In the genomic region with DNA sequence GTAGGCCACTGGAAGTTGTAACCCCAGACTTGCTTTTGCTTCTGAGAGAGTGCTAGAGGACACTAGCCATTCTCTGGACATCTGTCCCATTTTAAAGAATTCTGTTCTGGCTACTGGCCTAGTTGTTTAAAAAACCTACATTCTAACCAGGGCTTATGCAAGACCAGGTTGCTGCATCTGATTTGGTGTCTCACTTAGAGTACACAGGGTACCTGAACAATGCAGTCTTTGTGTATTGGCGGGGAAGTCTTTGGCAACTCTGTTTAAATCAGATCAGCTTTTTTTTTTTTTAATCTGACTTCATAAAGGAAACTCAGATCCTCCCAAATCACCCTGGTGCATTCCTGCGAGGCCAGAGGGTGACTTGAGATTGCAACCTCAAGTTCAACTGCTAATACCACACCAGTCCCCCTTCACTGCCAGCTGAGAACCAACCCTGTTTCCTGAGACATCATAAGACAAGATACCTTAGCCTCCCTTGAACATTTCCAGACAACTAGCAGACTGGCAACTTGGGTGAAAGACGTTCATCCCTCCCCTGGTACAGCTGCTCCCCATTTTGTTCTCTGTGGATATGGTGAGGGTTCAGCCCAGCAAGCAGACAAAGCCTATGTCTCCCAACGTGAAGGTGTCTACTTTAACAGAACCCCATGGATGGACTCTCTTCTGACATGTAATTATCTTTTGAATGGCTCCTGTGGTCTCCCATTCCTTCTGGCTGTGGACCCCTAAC, we compare ENCODE assay signal across 15 cellular contexts. TPM values are rescaled to one million over a fixed set of nuclear protein-coding genes. Genes with fewer than 3 reads are reported as not detected.
DNase-seq lines count a peak whose midpoint lies in the region; ATAC-seq, FAIRE-seq and TF ChIP-seq lines count a peak whose summit lies in the region.
"Had no signal": no experiment of that assay in that cellular context is flagged by ENCODE, and none has a peak within 500 bp of the region (broad histone marks: within the 10 kb centered on the region; RNA-seq: fewer than 3 reads in every experiment).

No MANE protein-coding gene starts in this region.

- peak overlapping the region; percentile 19; the same call in 1 of the 2 replicates for H3K4me2 ChIP-seq in HepG2 (ENCODE audit: low read depth, low read length)

- H3K36me3 ChIP-seq in HepG2 (replicated peaks in 1 of 2; ENCODE audit: control insufficient read depth in 1 of 2, insufficient read depth in 2 of 2, low read length in 2 of 2) (peaks cover 17 to 68% of the 10 kb centered on the region in 2 experiments), stomach (peaks cover 37 to 94% (median 92%) of the 10 kb centered on the region in 4 donors), MG63 (peaks cover 92% of the 10 kb centered on the region)

- BruUV-seq in HepG2 (replicated peaks; lab: Mats Ljungman, UMichigan), result no TSS peak

- in situ Hi-C loops in HepG2 (cut with HindIII; ENCODE audit: extremely low pct_ligation_motif_present, low pct_unique_long_range_greater_than_20kb), result no loop called here

- peak in 1 of 2 experiments; percentile 80; a peak in 2 of 4 replicates for TF ChIP-seq EP300 in HepG2 (IDR thresholded peaks at IDR 0.05; ENCODE audit: low read depth in 2 of 2, low read length in 2 of 2)
- no peak for TF ChIP-seq EP300 in HepG2 (CRISPR knock-in tag; IDR thresholded peaks at IDR 0.05; ENCODE audit: borderline replicate concordance)
- TF ChIP-seq EP300 in stomach (IDR thresholded peaks at IDR 0.05), result no peak

- intact Hi-C loops in HepG2 (cut with micrococcal nuclease; ENCODE audit: unreplicated experiment) (no loop called here), stomach (cut with DNase I; ENCODE audit: low total_unique reads) (no loop called here)

- no peak overlapping the region for H3K4me3 Mint-ChIP-seq in activated T-cell treated with anti-CD3 and anti-CD28 coated beads, Interleukin-2, amount 50 U/mL, for 24 hours
- H3K4me3 Mint-ChIP-seq in activated naive CD8-positive, alpha-beta T cell treated with anti-CD3 and anti-CD28 coated beads, Interleukin-2, amount 10 ng/mL, durations not matched to agents 7 days and 5 days, result no peak overlapping the region
- H3K4me3 Mint-ChIP-seq: activated B cell treated with CpG ODN at 0.5 μM for 24 hours had no signal

- peak; percentile 96 for FAIRE-seq in HepG2 (lab: Jason Lieb, UNC)

- H4K20me1 ChIP-seq in HepG2 (ENCODE audit: insufficient read depth, low read length), result peaks cover 11% of the 10 kb centered on the region

- ATAC-seq in activated naive CD8-positive, alpha-beta T cell treated with anti-CD3 and anti-CD28 coated beads, Interleukin-2, amount 10 ng/mL, durations not matched to agents 7 days and 5 days (ENCODE audit: low read depth), result no peak
- ATAC-seq in HepG2, result peak; percentile 83
- ATAC-seq: foreskin keratinocyte, mucosa of descending colon had no signal

- H3K36me3 Mint-ChIP-seq in activated T-cell treated with anti-CD3 and anti-CD28 coated beads, Interleukin-2, amount 50 U/mL, for 24 hours (ENCODE audit: low read depth), result peaks cover 94% of the 10 kb centered on the region
- peaks cover 34% of the 10 kb centered on the region for H3K36me3 Mint-ChIP-seq in activated naive CD8-positive, alpha-beta T cell treated with anti-CD3 and anti-CD28 coated beads, Interleukin-2, amount 10 ng/mL, durations not matched to agents 7 days and 5 days

- H3K27me3 Mint-ChIP-seq in activated T-cell treated with anti-CD3 and anti-CD28 coated beads, Interleukin-2, amount 50 U/mL, for 24 hours, result no peaks in the 10 kb centered on the region
- no peaks in the 10 kb centered on the region for H3K27me3 Mint-ChIP-seq in activated naive CD8-positive, alpha-beta T cell treated with anti-CD3 and anti-CD28 coated beads, Interleukin-2, amount 10 ng/mL, durations not matched to agents 7 days and 5 days
- H3K27me3 Mint-ChIP-seq: activated B cell treated with CpG ODN at 0.5 μM for 24 hours had no signal

- WGBS in HepG2 (ENCODE audit: low lambda C conversion rate), result 19% methylated on average over 4 of the region's 4 CpGs
- 26 to 49% (median 41%) methylated on average over 4 of the region's 4 CpGs for WGBS in stomach, 5 donors

- H3K4me1 ChIP-seq in HepG2 (ENCODE audit: insufficient read depth, low read length), result peaks cover 30% of the 10 kb centered on the region
- peaks cover 7 to 75% (median 52%) of the 10 kb centered on the region in 4 donors for H3K4me1 ChIP-seq in stomach
- H3K4me1 ChIP-seq: foreskin keratinocyte had no signal

- H3K4me1 Mint-ChIP-seq in activated T-cell treated with anti-CD3 and anti-CD28 coated beads, Interleukin-2, amount 50 U/mL, for 24 hours (ENCODE audit: low read depth), result peaks cover 67% of the 10 kb centered on the region
- peaks cover 32% of the 10 kb centered on the region for H3K4me1 Mint-ChIP-seq in activated naive CD8-positive, alpha-beta T cell treated with anti-CD3 and anti-CD28 coated beads, Interleukin-2, amount 10 ng/mL, durations not matched to agents 7 days and 5 days

- H3K9me3 ChIP-seq in HepG2 (ENCODE audit: low read length), result no peaks in the 10 kb centered on the region
- no peaks in the 10 kb centered on the region for H3K9me3 ChIP-seq in stomach
- no peaks in the 10 kb centered on the region for H3K9me3 ChIP-seq in MG63
- H3K9me3 ChIP-seq: mucosa of descending colon had no signal

- H3K27me3 ChIP-seq in HepG2 (ENCODE audit: control insufficient read depth in 1 of 2, insufficient read depth in 2 of 2, low read length in 2 of 2) (no peaks in the 10 kb centered on the region), stomach (no peaks in the 10 kb centered on the region), MG63 (no peaks in the 10 kb centered on the region)
- H3K27me3 ChIP-seq: foreskin keratinocyte had no signal

- no peak overlapping the region; a peak in 1 of 6 replicates for H3K4me3 ChIP-seq in HepG2 (replicated peaks in 1 of 3; ENCODE audit: insufficient read depth in 1 of 3, low read depth in 2 of 3, low read length in 3 of 3)
- H3K4me3 ChIP-seq in stomach, result no peak overlapping the region
- H3K4me3 ChIP-seq in MG63, result no peak overlapping the region
- H3K4me3 ChIP-seq: mucosa of descending colon had no signal

- peak overlapping the region; percentile 64 for H3K27ac ChIP-seq in HepG2 (ENCODE audit: extremely low read length, insufficient read depth, low read length)
- peak overlapping the region; percentile 24 to 58 (median 47) for H3K27ac ChIP-seq in stomach
- H3K27ac ChIP-seq: foreskin keratinocyte had no signal

- TF ChIP-seq CTCF in HepG2 (CRISPR knock-in tag; IDR thresholded peaks at IDR 0.05) (0 out of 2 replicates have a peak, but pooled peaks have one; percentile 4), stomach (IDR thresholded peaks at IDR 0.05) (no peak)

- no peaks in the 10 kb centered on the region for H3K9me3 Mint-ChIP-seq in activated T-cell treated with anti-CD3 and anti-CD28 coated beads, Interleukin-2, amount 50 U/mL, for 24 hours
- no peaks in the 10 kb centered on the region for H3K9me3 Mint-ChIP-seq in activated naive CD8-positive, alpha-beta T cell treated with anti-CD3 and anti-CD28 coated beads, Interleukin-2, amount 10 ng/mL, durations not matched to agents 7 days and 5 days
- H3K9me3 Mint-ChIP-seq: activated B cell treated with CpG ODN at 0.5 μM for 24 hours had no signal

- POLR2A ChIA-PET in activated naive CD8-positive, alpha-beta T cell treated with anti-CD3 and anti-CD28 coated beads, Interleukin-2, amount 10 ng/mL, durations not matched to agents 7 days and 5 days (lab: Charles Lee), result interaction anchor here (0.7 to 4.6 kb wide), 5 partner anchors 19 to 589 kb away, joined by 3 to 33 read pairs (median 3); partner anchors contain the start of genes CAMLG, SKP1 and VDAC1
- POLR2A ChIA-PET in HepG2 (lab: Yijun Ruan, JAX), result interaction anchor here (0.6 to 2.0 kb wide), 7 partner anchors 9 to 110 kb away, joined by 3 to 9 read pairs (median 5); partner anchors contain the start of gene TCF7

- H2AFZ ChIP-seq in HepG2 (ENCODE audit: low read length), result no peak overlapping the region

- H3K27ac Mint-ChIP-seq in activated T-cell treated with anti-CD3 and anti-CD28 coated beads, Interleukin-2, amount 50 U/mL, for 24 hours, result peak overlapping the region; percentile 90
- peak overlapping the region; percentile 50 for H3K27ac Mint-ChIP-seq in activated naive CD8-positive, alpha-beta T cell treated with anti-CD3 and anti-CD28 coated beads, Interleukin-2, amount 10 ng/mL, durations not matched to agents 7 days and 5 days
- H3K27ac Mint-ChIP-seq: activated B cell treated with CpG ODN at 0.5 μM for 24 hours had no signal

- no peak for TF ChIP-seq RAD21 in HepG2 (CRISPR knock-in tag; IDR thresholded peaks at IDR 0.05)

- TF ChIP-seq POLR2A in HepG2 (IDR thresholded peaks at IDR 0.05; ENCODE audit: insufficient read depth in 1 of 2, low read depth in 2 of 2, low read length in 2 of 2) (no peak), stomach (IDR thresholded peaks at IDR 0.05) (no peak)

- CTCF ChIA-PET in HepG2 (lab: Yijun Ruan, JAX; ENCODE audit: low intra/inter-chr PET ratio, low total read pairs), result interaction anchor here (1.0 kb wide), 1 partner anchor 110 kb away, joined by 3 read pairs; no protein-coding TSS in a partner anchor

- peaks cover 15% of the 10 kb centered on the region for H3K79me2 ChIP-seq in HepG2 (ENCODE audit: insufficient read depth, low read length)

- DNase-seq in activated T-cell treated with anti-CD3 and anti-CD28 coated beads, Interleukin-2, amount 50 U/mL, for 24 hours, result no peak
- no peak for DNase-seq in activated T-cell treated with anti-CD3 and anti-CD28 coated beads for 4 hours
- no peak for DNase-seq in activated naive CD8-positive, alpha-beta T cell treated with anti-CD3 and anti-CD28 coated beads, Interleukin-2, amount 10 ng/mL, durations not matched to agents 7 days and 5 days
- DNase-seq in HepG2 (ENCODE audit: low spot score), result peak; percentile 94
- peak; percentile 30 for DNase-seq in stomach
- DNase-seq in MG63, result no peak
- DNase-seq in NCI-H345 treated with DMSO at 0.1 percent for 48 hours (lab: John Stamatoyannopoulos, UW; ENCODE audit: unreplicated experiment), result no peak
- DNase-seq in NCI-H510A treated with DMSO at 0.1 percent for 48 hours (lab: John Stamatoyannopoulos, UW), result no peak
- DNase-seq: ACHN; activated B cell treated with CpG ODN at 0.5 μM for 24 hours; mucosa of descending colon; NCI-H2081; OCI-M1; stimulated activated CD4-positive, alpha-beta T cell treated with anti-CD3 and anti-CD28 coated beads, Interleukin-1b, Interleukin-23, amount 100 ng/mL, for 48 hours had no signal

- H3K9ac ChIP-seq in HepG2 (ENCODE audit: insufficient read depth, low read depth, low read length), result no peak overlapping the region

RNA-seq across cellular contexts. Expression of gene SKP1, which starts 27.0 kb away (rescaled TPM):
- total RNA-seq in activated naive CD8-positive, alpha-beta T cell treated with anti-CD3 and anti-CD28 coated beads, Interleukin-2, amount 10 ng/mL, durations not matched to agents 7 days and 5 days, result 100 to 1,000 TPM; 193 to 206 TPM
- total RNA-seq in HepG2 (2016; rRNA removed; fragmentation: Illumina TruSeq; extraction: Trizol) (340 and 507 TPM in 2 replicates), stomach (100 to 1,000 TPM in 3 of 5 donors, 10 to 100 TPM in 2; 18.1 to 163 (median 126) TPM)
- total RNA-seq in HepG2 (2016; cell fraction: cytosol; rRNA removed; fragmentation: Illumina TruSeq; extraction: Trizol; ENCODE audit: low read depth), result 137 and 143 TPM in 2 replicates
- total RNA-seq in HepG2 (2016; cell fraction: insoluble cytoplasmic fraction; rRNA removed; fragmentation: Illumina TruSeq; extraction: Trizol), result 343 and 521 TPM in 2 replicates
- 93.7 and 100 TPM in 2 replicates for total RNA-seq in HepG2 (2016; cell fraction: membrane; rRNA removed; fragmentation: Illumina TruSeq; extraction: Trizol)
- 151 and 157 TPM in 2 replicates for total RNA-seq in HepG2 (2016; cell fraction: nucleus; rRNA removed; fragmentation: Illumina TruSeq; extraction: Trizol)
- polyA plus RNA-seq in HepG2 (2011; rRNA removed) (93.6 and 134 TPM in 2 replicates), stomach (100 to 1,000 TPM; 233 to 590 (median 480) TPM)
- polyA plus RNA-seq in HepG2 (2011; cell fraction: cytosol; rRNA removed), result 88.5 and 154 TPM in 2 replicates
- polyA plus RNA-seq in HepG2 (2011; cell fraction: nucleus; rRNA removed), result 34.1 and 52.2 TPM in 2 replicates
- 309 and 384 TPM in 2 replicates for polyA plus RNA-seq in HepG2 (2012)
- polyA plus RNA-seq in HepG2 (2016; cell fraction: cytosol; fragmentation: Illumina TruSeq; extraction: Trizol; ENCODE audit: low read depth), result 114 and 131 TPM in 2 replicates
- 701 and 780 TPM in 2 replicates for polyA plus RNA-seq in HepG2 (2016; cell fraction: insoluble cytoplasmic fraction; fragmentation: Illumina TruSeq; extraction: Trizol; ENCODE audit: low read depth)
- polyA plus RNA-seq in HepG2 (2016; cell fraction: membrane; fragmentation: Illumina TruSeq; extraction: Trizol; ENCODE audit: low read depth), result 95.3 and 99.7 TPM in 2 replicates
- polyA plus RNA-seq in HepG2 (2016; cell fraction: nucleus; fragmentation: Illumina TruSeq; extraction: Trizol; ENCODE audit: insufficient read depth, low read depth), result 220 and 238 TPM in 2 replicates
- 30.3 and 67.0 TPM in 2 replicates for polyA minus RNA-seq in HepG2 (2011; rRNA and poly(A)+ RNA removed; ENCODE audit: low replicate concordance)
- 87.3 and 99.7 TPM in 2 replicates for polyA minus RNA-seq in HepG2 (2011; cell fraction: cytosol; rRNA and poly(A)+ RNA removed)
- polyA minus RNA-seq in HepG2 (2011; cell fraction: nucleus; rRNA and poly(A)+ RNA removed), result 122 and 128 TPM in 2 replicates
- total RNA-seq in MG63 (2014; rRNA removed; shearing (Covaris generic); ENCODE audit: low replicate concordance), result 939 and 1,191 TPM in 2 replicates

RNA-seq across cellular contexts. Expression of gene TCF7, which starts 35.3 kb away (rescaled TPM):
- total RNA-seq in activated naive CD8-positive, alpha-beta T cell treated with anti-CD3 and anti-CD28 coated beads, Interleukin-2, amount 10 ng/mL, durations not matched to agents 7 days and 5 days, result 100 to 1,000 TPM; 283 to 315 TPM
- total RNA-seq in HepG2 (2016; rRNA removed; fragmentation: Illumina TruSeq; extraction: Trizol) (6.8 and 7.9 TPM in 2 replicates), stomach (10 to 100 TPM in 1 of 5 donors, 1 to 10 TPM in 3, not detected in 1; 4.6 to 13.3 (median 7.6) TPM)
- total RNA-seq in HepG2 (2016; cell fraction: cytosol; rRNA removed; fragmentation: Illumina TruSeq; extraction: Trizol; ENCODE audit: low read depth), result 5.3 and 5.4 TPM in 2 replicates
- 7.1 and 8.8 TPM in 2 replicates for total RNA-seq in HepG2 (2016; cell fraction: insoluble cytoplasmic fraction; rRNA removed; fragmentation: Illumina TruSeq; extraction: Trizol)
- total RNA-seq in HepG2 (2016; cell fraction: membrane; rRNA removed; fragmentation: Illumina TruSeq; extraction: Trizol), result 15.7 and 15.8 TPM in 2 replicates
- 10.0 and 10.9 TPM in 2 replicates for total RNA-seq in HepG2 (2016; cell fraction: nucleus; rRNA removed; fragmentation: Illumina TruSeq; extraction: Trizol)
- polyA plus RNA-seq in HepG2 (2011; rRNA removed) (6.3 and 9.0 TPM in 2 replicates), stomach (1 to 10 TPM; 3.7 to 8.0 (median 5.0) TPM)
- 4.8 and 5.8 TPM in 2 replicates for polyA plus RNA-seq in HepG2 (2011; cell fraction: cytosol; rRNA removed)
- polyA plus RNA-seq in HepG2 (2011; cell fraction: nucleus; rRNA removed), result 7.5 and 7.7 TPM in 2 replicates
- 8.6 and 11.4 TPM in 2 replicates for polyA plus RNA-seq in HepG2 (2012)
- polyA plus RNA-seq in HepG2 (2016; cell fraction: cytosol; fragmentation: Illumina TruSeq; extraction: Trizol; ENCODE audit: low read depth), result 21.6 and 22.8 TPM in 2 replicates
- 21.8 and 29.7 TPM in 2 replicates for polyA plus RNA-seq in HepG2 (2016; cell fraction: insoluble cytoplasmic fraction; fragmentation: Illumina TruSeq; extraction: Trizol; ENCODE audit: low read depth)
- polyA plus RNA-seq in HepG2 (2016; cell fraction: membrane; fragmentation: Illumina TruSeq; extraction: Trizol; ENCODE audit: low read depth), result 44.0 and 50.2 TPM in 2 replicates
- polyA plus RNA-seq in HepG2 (2016; cell fraction: nucleus; fragmentation: Illumina TruSeq; extraction: Trizol; ENCODE audit: insufficient read depth, low read depth), result 25.7 and 28.7 TPM in 2 replicates
- polyA minus RNA-seq in HepG2 (2011; rRNA and poly(A)+ RNA removed; ENCODE audit: low replicate concordance), result 0.19 and 20.5 TPM in 2 replicates
- 3.3 and 5.4 TPM in 2 replicates for polyA minus RNA-seq in HepG2 (2011; cell fraction: cytosol; rRNA and poly(A)+ RNA removed)
- polyA minus RNA-seq in HepG2 (2011; cell fraction: nucleus; rRNA and poly(A)+ RNA removed), result 15.2 and 18.2 TPM in 2 replicates
- 8.9 and 12.0 TPM in 2 replicates for total RNA-seq in MG63 (2014; rRNA removed; shearing (Covaris generic); ENCODE audit: low replicate concordance)

Comparison
In these comparisons a context has a peak if more than half of its experiments do, and no peak if none do; other contexts are left out.
1. DNase-seq: peak in HepG2 (single experiment) and stomach (single experiment); none in activated T-cell treated with anti-CD3 and anti-CD28 coated beads, Interleukin-2, amount 50 U/mL, for 24 hours (single experiment), activated T-cell treated with anti-CD3 and anti-CD28 coated beads for 4 hours (single experiment), activated naive CD8-positive, alpha-beta T cell treated with anti-CD3 and anti-CD28 coated beads, Interleukin-2, amount 10 ng/mL, durations not matched to agents 7 days and 5 days (single experiment), MG63 (single experiment), NCI-H345 treated with DMSO at 0.1 percent for 48 hours (single experiment) and NCI-H510A treated with DMSO at 0.1 percent for 48 hours (single experiment).
2. RNA of gene TCF7, which starts 35.3 kb away (total RNA-seq): 283 to 315 TPM in activated naive CD8-positive, alpha-beta T cell treated with anti-CD3 and anti-CD28 coated beads, Interleukin-2, amount 10 ng/mL, durations not matched to agents 7 days and 5 days; 8.9 to 12.0 TPM in MG63, 5.3 to 15.8 TPM in HepG2 and 4.6 to 13.3 TPM in stomach; every median in the first group is over 10 times any median in the second.